In genomic region chr3:1666865-1667264, GRCh38 we compare ENCODE assay signal across 2 cellular contexts.
TF ChIP-seq lines count a peak whose summit lies in the region.

No MANE protein-coding gene starts in this region.

TF ChIP-seq in HepG2, 621 proteins besides CTCF, POLR2A, EP300 and RAD21:
- TF ChIP-seq ZNF598 (CRISPR knock-in tag; IDR thresholded peaks at IDR 0.05; ENCODE audit: borderline replicate concordance) (no peak), RFXAP (CRISPR knock-in tag; IDR thresholded peaks at IDR 0.05; ENCODE audit: borderline replicate concordance) (no peak), ZNF34 (CRISPR knock-in tag; IDR thresholded peaks at IDR 0.05; ENCODE audit: borderline replicate concordance) (no peak), CAMTA2 (CRISPR knock-in tag; IDR thresholded peaks at IDR 0.05; ENCODE audit: borderline replicate concordance) (no peak), TCF7L2 (IDR thresholded peaks at IDR 0.05; ENCODE audit: low read depth, low read length) (no peak), CEBPB (IDR thresholded peaks at IDR 0.05; ENCODE audit: borderline replicate concordance, low read depth, low read length) (peak; percentile 78)
TF ChIP-seq in HepG2: peak in this region for 1.

TF ChIP-seq in H1, 55 proteins besides CTCF, POLR2A, EP300 and RAD21:
- TF ChIP-seq CEBPB (IDR thresholded peaks at IDR 0.05; ENCODE audit: low read depth, low read length) (peak; percentile 90), RFX5 (IDR thresholded peaks at IDR 0.05; ENCODE audit: borderline replicate concordance, low read depth, low read length) (no peak), ASH2L (IDR thresholded peaks at IDR 0.05; ENCODE audit: low read length) (no peak), RXRA (IDR thresholded peaks at IDR 0.05; ENCODE audit: insufficient read depth, low read depth, low read length) (no peak)
